Comparison of ENCODE assay signal across 12 cellular contexts in the genomic region with DNA sequence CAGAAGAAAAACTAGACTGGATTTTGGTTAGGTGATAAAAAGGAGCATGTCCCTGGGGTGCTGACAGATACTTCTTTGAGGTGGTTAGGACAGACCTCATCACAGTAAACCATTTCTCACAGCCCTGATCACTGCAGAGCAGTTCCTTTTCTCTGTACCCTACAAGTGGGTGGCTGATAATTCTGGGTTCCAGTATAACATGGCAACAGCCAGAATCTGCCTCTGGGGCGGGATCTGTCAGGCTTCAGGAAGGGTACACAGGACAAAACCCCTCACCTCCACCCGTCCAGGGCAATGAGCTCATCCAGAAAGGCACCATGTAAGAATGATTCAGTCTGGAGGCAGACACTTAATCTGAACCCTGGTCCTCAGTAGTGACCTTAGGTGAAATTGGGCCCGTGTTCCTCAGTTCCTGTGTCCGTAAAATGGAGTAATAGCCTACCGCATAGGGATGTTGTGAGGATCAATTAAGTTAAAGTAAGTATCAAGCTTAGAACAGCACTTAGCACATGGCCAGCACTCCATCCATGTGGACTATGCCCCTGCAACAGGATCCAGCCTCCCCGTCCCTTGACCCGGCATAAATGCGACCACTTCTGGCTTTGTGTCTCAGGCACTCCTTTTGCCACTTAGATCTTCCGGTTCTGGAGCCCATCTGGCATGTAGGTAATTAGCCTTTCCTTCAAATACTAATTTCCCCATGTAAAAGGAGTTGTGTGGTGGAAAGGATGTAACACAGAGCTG.
A peak's percentile ranks its signal among the peaks of the same experiment; 100 is the strongest.
DNase-seq lines count a peak whose midpoint lies in the region; ATAC-seq and TF ChIP-seq lines count a peak whose summit lies in the region.
"Had no signal": no experiment of that assay in that cellular context is flagged by ENCODE, and none has a peak within 500 bp of the region (broad histone marks: within the 10 kb centered on the region; RNA-seq: fewer than 3 reads in every experiment).

No MANE protein-coding gene starts in this region.

- peaks cover 96% of the 10 kb centered on the region for H3K79me2 ChIP-seq in SK-N-SH (ENCODE audit: insufficient read depth)

- H3K9me3 ChIP-seq in SK-N-SH = no peaks in the 10 kb centered on the region
- H3K9me3 ChIP-seq in gastroesophageal sphincter = no peaks in the 10 kb centered on the region

- no peak for TF ChIP-seq EP300 in SK-N-SH (IDR thresholded peaks at IDR 0.05; ENCODE audit: borderline replicate concordance in 1 of 2, low read depth in 1 of 2, low read length in 1 of 2)
- no peak for TF ChIP-seq EP300 in gastroesophageal sphincter (IDR thresholded peaks at IDR 0.05)

- in situ Hi-C loops in GM13977 (cut with MboI; ENCODE audit: low pct_unique_long_range_greater_than_20kb, low sequenced_read_pairs, unreplicated experiment) = no loop called here

- no peaks in the 10 kb centered on the region for H3K4me1 Mint-ChIP-seq in stimulated activated memory B cell treated with anti-CD40 and anti-IgM and Interleukin-4, amounts not matched to agents 10 μg/mL and 1 μg/mL and 100 μg/mL, for 72 hours

- no peaks in the 10 kb centered on the region for H3K9me3 Mint-ChIP-seq in stimulated activated memory B cell treated with anti-CD40 and anti-IgM and Interleukin-4, amounts not matched to agents 10 μg/mL and 1 μg/mL and 100 μg/mL, for 72 hours

- H3K27ac Mint-ChIP-seq in stimulated activated memory B cell treated with anti-CD40 and anti-IgM and Interleukin-4, amounts not matched to agents 10 μg/mL and 1 μg/mL and 100 μg/mL, for 72 hours = no peak overlapping the region

- POLR2A ChIA-PET in SK-N-SH (lab: Yijun Ruan, JAX) = no interaction called here

- DNase-seq in GM13977 (ENCODE audit: low spot score) (peak; percentile 45), SK-N-SH (no peak), A172 (ENCODE audit: low spot score) (no peak)
- DNase-seq in NK-92 treated with Interleukin-12 subunit alpha and Interleukin-12 subunit beta, amount 100 ng/mL, for 24 hours (lab: John Stamatoyannopoulos, UW) = no peak
- DNase-seq: activated effector memory CD4-positive, alpha-beta T cell treated with Interleukin-2 at 50 U/mL for 16 hours; Kasumi-1; NCI-H2227 treated with DMSO at 0.1 percent for 48 hours; SIG-M5 had no signal

- H3F3A ChIP-seq in SK-N-SH (replicated peaks; ENCODE audit: insufficient read depth) = peaks cover 11% of the 10 kb centered on the region

- CTCF ChIA-PET in SK-N-SH (lab: Yijun Ruan, JAX) = interaction anchor here (0.7 to 3.2 kb wide), 2 partner anchors 14 to 21 kb away, joined by 3 to 9 read pairs; no protein-coding TSS in a partner anchor

- no peak for TF ChIP-seq CTCF in GM13977 (IDR thresholded peaks at IDR 0.05; ENCODE audit: extremely low read depth, insufficient read depth, missing control alignments)
- no peak for TF ChIP-seq CTCF in SK-N-SH (IDR thresholded peaks at IDR 0.05)
- no peak for TF ChIP-seq CTCF in gastroesophageal sphincter (IDR thresholded peaks at IDR 0.05)

- no peaks in the 10 kb centered on the region for H3K9me2 ChIP-seq in SK-N-SH

- no peak for TF ChIP-seq RAD21 in SK-N-SH (IDR thresholded peaks at IDR 0.05; ENCODE audit: low read length)

- no peak overlapping the region for H3K4me3 Mint-ChIP-seq in stimulated activated memory B cell treated with anti-CD40 and anti-IgM and Interleukin-4, amounts not matched to agents 10 μg/mL and 1 μg/mL and 100 μg/mL, for 72 hours

- peaks cover 35% of the 10 kb centered on the region for H3K36me3 Mint-ChIP-seq in stimulated activated memory B cell treated with anti-CD40 and anti-IgM and Interleukin-4, amounts not matched to agents 10 μg/mL and 1 μg/mL and 100 μg/mL, for 72 hours

- 98% methylated on average over 7 of the region's 9 CpGs for WGBS in SK-N-SH (ENCODE audit: low lambda C conversion rate)
- 87 to 95% methylated on average over 3 to 7 of the region's 9 CpGs for WGBS in gastroesophageal sphincter (ENCODE audit: low coverage in 1 of 2), 2 donors

- H3K9ac ChIP-seq in SK-N-SH = peak overlapping the region; percentile 62

- no peak overlapping the region for H2AFZ ChIP-seq in SK-N-SH (ENCODE audit: low read depth)

- H3K4me1 ChIP-seq in SK-N-SH (ENCODE audit: control insufficient read depth in 1 of 2, insufficient read depth in 2 of 2, low read depth in 1 of 2, low read length in 1 of 2) = peaks cover 10 to 17% of the 10 kb centered on the region in 2 experiments; a peak in 3 of 4 replicates
- H3K4me1 ChIP-seq in gastroesophageal sphincter = peaks cover 5 to 32% (median 22%) of the 10 kb centered on the region in 3 donors

- H3K27me3 ChIP-seq in SK-N-SH (ENCODE audit: insufficient read depth) = no peaks in the 10 kb centered on the region
- no peaks in the 10 kb centered on the region for H3K27me3 ChIP-seq in gastroesophageal sphincter

- peak overlapping the region; percentile 39 for H3K4me2 ChIP-seq in SK-N-SH

- H3K27ac ChIP-seq in SK-N-SH (ENCODE audit: low read depth in 2 of 2, low read length in 1 of 2) (peak overlapping the region; percentile 60 to 96; a peak in 3 of 4 replicates), gastroesophageal sphincter (peak overlapping the region; percentile 80 to 87 (median 84))

- peaks cover 0 to 11% of the 10 kb centered on the region in 2 experiments for H3K36me3 ChIP-seq in SK-N-SH (replicated peaks in 1 of 2; ENCODE audit: control insufficient read depth in 1 of 2, insufficient read depth in 2 of 2, low read length in 1 of 2)
- no peaks in the 10 kb centered on the region for H3K36me3 ChIP-seq in gastroesophageal sphincter

- no peak overlapping the region for H3K4me3 ChIP-seq in SK-N-SH (ENCODE audit: low read depth in 2 of 2, low read length in 1 of 2)
- no peak overlapping the region for H3K4me3 ChIP-seq in gastroesophageal sphincter

- ATAC-seq in gastroesophageal sphincter (no peak), HG03521 (IDR thresholded peaks at IDR 0.05; ENCODE audit: unreplicated experiment) (no peak), GM21526 (IDR thresholded peaks at IDR 0.05; ENCODE audit: low FRiP score, unreplicated experiment) (no peak)
- ATAC-seq in stimulated activated memory B cell treated with anti-CD40 and anti-IgM and Interleukin-4, amounts not matched to agents 10 μg/mL and 1 μg/mL and 100 μg/mL, for 72 hours = peak; percentile 50

- no peaks in the 10 kb centered on the region for H3K27me3 Mint-ChIP-seq in stimulated activated memory B cell treated with anti-CD40 and anti-IgM and Interleukin-4, amounts not matched to agents 10 μg/mL and 1 μg/mL and 100 μg/mL, for 72 hours

- no peak for TF ChIP-seq POLR2A in gastroesophageal sphincter (IDR thresholded peaks at IDR 0.05)

- no peaks in the 10 kb centered on the region for H4K20me1 ChIP-seq in SK-N-SH (ENCODE audit: insufficient read depth)

TF ChIP-seq in SK-N-SH, 30 proteins besides CTCF, POLR2A, EP300 and RAD21:
- no peak for TF ChIP-seq FOSL2 (IDR thresholded peaks at IDR 0.05; ENCODE audit: borderline replicate concordance, low read depth)
- TF ChIP-seq TEAD4 (IDR thresholded peaks at IDR 0.05; ENCODE audit: borderline replicate concordance, insufficient read depth) = no peak
- TF ChIP-seq, protein P1, sequence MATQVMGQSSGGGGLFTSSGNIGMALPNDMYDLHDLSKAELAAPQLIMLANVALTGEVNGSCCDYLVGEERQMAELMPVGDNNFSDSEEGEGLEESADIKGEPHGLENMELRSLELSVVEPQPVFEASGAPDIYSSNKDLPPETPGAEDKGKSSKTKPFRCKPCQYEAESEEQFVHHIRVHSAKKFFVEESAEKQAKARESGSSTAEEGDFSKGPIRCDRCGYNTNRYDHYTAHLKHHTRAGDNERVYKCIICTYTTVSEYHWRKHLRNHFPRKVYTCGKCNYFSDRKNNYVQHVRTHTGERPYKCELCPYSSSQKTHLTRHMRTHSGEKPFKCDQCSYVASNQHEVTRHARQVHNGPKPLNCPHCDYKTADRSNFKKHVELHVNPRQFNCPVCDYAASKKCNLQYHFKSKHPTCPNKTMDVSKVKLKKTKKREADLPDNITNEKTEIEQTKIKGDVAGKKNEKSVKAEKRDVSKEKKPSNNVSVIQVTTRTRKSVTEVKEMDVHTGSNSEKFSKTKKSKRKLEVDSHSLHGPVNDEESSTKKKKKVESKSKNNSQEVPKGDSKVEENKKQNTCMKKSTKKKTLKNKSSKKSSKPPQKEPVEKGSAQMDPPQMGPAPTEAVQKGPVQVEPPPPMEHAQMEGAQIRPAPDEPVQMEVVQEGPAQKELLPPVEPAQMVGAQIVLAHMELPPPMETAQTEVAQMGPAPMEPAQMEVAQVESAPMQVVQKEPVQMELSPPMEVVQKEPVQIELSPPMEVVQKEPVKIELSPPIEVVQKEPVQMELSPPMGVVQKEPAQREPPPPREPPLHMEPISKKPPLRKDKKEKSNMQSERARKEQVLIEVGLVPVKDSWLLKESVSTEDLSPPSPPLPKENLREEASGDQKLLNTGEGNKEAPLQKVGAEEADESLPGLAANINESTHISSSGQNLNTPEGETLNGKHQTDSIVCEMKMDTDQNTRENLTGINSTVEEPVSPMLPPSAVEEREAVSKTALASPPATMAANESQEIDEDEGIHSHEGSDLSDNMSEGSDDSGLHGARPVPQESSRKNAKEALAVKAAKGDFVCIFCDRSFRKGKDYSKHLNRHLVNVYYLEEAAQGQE (IDR thresholded peaks at IDR 0.05; ENCODE audit: low read depth, low read length) = no peak
- TF ChIP-seq, protein P2, sequence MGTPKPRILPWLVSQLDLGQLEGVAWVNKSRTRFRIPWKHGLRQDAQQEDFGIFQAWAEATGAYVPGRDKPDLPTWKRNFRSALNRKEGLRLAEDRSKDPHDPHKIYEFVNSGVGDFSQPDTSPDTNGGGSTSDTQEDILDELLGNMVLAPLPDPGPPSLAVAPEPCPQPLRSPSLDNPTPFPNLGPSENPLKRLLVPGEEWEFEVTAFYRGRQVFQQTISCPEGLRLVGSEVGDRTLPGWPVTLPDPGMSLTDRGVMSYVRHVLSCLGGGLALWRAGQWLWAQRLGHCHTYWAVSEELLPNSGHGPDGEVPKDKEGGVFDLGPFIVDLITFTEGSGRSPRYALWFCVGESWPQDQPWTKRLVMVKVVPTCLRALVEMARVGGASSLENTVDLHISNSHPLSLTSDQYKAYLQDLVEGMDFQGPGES (IDR thresholded peaks at IDR 0.05; ENCODE audit: low read depth, low read length) = no peak
TF ChIP-seq in SK-N-SH: peak in this region for 0.
